8 cellular contexts compared by ENCODE assay signal in genomic region chr16:29820271-29820701, GRCh38. TPM values are rescaled to one million over a fixed set of nuclear protein-coding genes. Genes with fewer than 3 reads are reported as not detected.
DNase-seq lines count a peak whose midpoint lies in the region.

MVP (plus strand) TSS chr16:29820462; CDS start chr16:29830550, 10,088 bp downstream.

- peak within 1 kb of the TSS; percentile 53 for H3K27ac ChIP-seq in caudate nucleus (ENCODE audit: low read depth, low read length)

- in situ Hi-C loops in KBM-7 (cut with MboI; ENCODE audit: low pct_unique_long_range_greater_than_20kb, low sequenced_read_pairs) = no loop called here

- DNase-seq in DMS153 treated with DMSO at 0.1 percent for 48 hours (lab: John Stamatoyannopoulos, UW; ENCODE audit: unreplicated experiment) (peak; percentile 17), KBM-7 (peak; percentile 51), caudate nucleus (lab: John Stamatoyannopoulos, UW) (peak in 35 of 61 donors; percentile 9 to 69 (median 34)), left kidney (ENCODE audit: low read depth, low spot score) (peak; percentile 68), iPS-NIHi11 (ENCODE audit: low spot score) (no peak)
- peak; percentile 73 for DNase-seq in stimulated activated CD8-positive, alpha-beta memory T cell treated with anti-CD3 and anti-CD28 coated beads, Interleukin-4, amount 100 ng/mL, for 48 hours
- DNase-seq in NK-92 treated with Interleukin-12 subunit alpha and Interleukin-12 subunit beta, amount 100 ng/mL, for 24 hours (lab: John Stamatoyannopoulos, UW) = no peak

- intact Hi-C loops in T-helper 2 cell treated with Interferon-gamma antibody and Interleukin-4, amounts not matched to agents 100 ng/mL and 5 ng/mL, for 36 hours (cut with micrococcal nuclease) = loop anchor here (2.0 kb wide), 1 partner anchor 15 kb away; no protein-coding TSS in a partner anchor

RNA-seq across cellular contexts. Expression of gene MVP, which starts in this region (rescaled TPM):
- 159 and 160 TPM in 2 replicates for total RNA-seq in T-helper 2 cell treated with Interferon-gamma antibody and Interleukin-4, amounts not matched to agents 100 ng/mL and 5 ng/mL, for 36 hours

Comparison
In these comparisons a context has a peak if more than half of its experiments do, and no peak if none do; other contexts are left out.
1. DNase-seq: peak in DMS153 treated with DMSO at 0.1 percent for 48 hours (single experiment), KBM-7 (single experiment), caudate nucleus (35 of 61), left kidney (single experiment) and stimulated activated CD8-positive, alpha-beta memory T cell treated with anti-CD3 and anti-CD28 coated beads, Interleukin-4, amount 100 ng/mL, for 48 hours (single experiment); none in NK-92 treated with Interleukin-12 subunit alpha and Interleukin-12 subunit beta, amount 100 ng/mL, for 24 hours (single experiment) and iPS-NIHi11 (single experiment).